8 cellular contexts compared by ENCODE assay signal in the genomic region with DNA sequence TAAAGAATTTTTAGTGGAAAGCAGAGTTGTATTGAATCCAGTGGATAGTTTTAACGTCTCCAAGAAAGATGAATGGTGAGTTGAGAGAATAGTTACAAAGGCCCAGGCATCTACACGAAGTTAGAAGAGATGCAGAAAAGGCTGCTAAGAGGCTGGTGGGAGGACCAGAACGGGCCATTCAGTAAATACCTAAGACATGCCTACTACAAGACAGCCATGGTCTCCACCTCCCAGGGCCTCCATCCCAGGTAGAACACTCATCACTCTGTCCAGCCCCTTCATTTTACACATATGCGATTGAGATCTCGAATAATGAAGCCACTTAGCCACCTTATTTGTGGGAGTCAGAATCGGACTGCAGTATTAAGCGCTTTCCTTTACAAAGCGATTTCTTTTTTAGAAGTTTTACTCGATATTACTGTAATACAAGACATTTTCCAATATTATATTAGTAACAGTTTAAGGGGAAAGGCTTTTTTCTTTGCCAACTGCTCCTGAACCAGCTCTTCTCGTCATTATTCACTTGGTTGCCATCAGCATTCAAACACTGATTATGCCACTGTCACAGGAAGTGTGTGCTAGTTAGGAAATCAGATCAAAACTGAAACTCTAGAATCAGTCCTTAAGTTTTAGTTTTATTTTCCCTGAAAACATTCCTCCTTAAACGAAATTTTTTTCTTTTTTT. TPM values are rescaled to one million over a fixed set of nuclear protein-coding genes. Genes with fewer than 3 reads are reported as not detected.
DNase-seq lines count a peak whose midpoint lies in the region; ATAC-seq, FAIRE-seq and TF ChIP-seq lines count a peak whose summit lies in the region.

No MANE protein-coding gene starts in this region.

- H3K9me3 ChIP-seq in DND-41 (ENCODE audit: insufficient read depth, low read length, severe bottlenecking), result no peaks in the 10 kb centered on the region

- peaks cover 37% of the 10 kb centered on the region for H3K4me1 ChIP-seq in DND-41 (ENCODE audit: insufficient read depth, low read length)

- H3K27me3 Mint-ChIP-seq in effector memory CD8-positive, alpha-beta T cell, result no peaks in the 10 kb centered on the region
- no peaks in the 10 kb centered on the region for H3K27me3 Mint-ChIP-seq in osteocyte (ENCODE audit: unreplicated experiment)

- DNase-seq in DND-41 (no peak), RCC 7860 (ENCODE audit: low spot score) (peak; percentile 27), osteocyte (ENCODE audit: extremely low spot score, unreplicated experiment) (no peak), NCI-H187 treated with DMSO at 0.1 percent for 48 hours (lab: John Stamatoyannopoulos, UW) (no peak), GM12892 (ENCODE audit: insufficient read length) (no peak), NCI-H1694 treated with DMSO at 0.1 percent for 48 hours (lab: John Stamatoyannopoulos, UW) (no peak), KG1 (lab: John Stamatoyannopoulos, UW) (no peak)
- no peak for DNase-seq in effector memory CD8-positive, alpha-beta T cell

- no peaks in the 10 kb centered on the region for H3K9me3 Mint-ChIP-seq in effector memory CD8-positive, alpha-beta T cell
- no peaks in the 10 kb centered on the region for H3K9me3 Mint-ChIP-seq in osteocyte (ENCODE audit: unreplicated experiment)

- no peak overlapping the region for H2AFZ ChIP-seq in DND-41 (ENCODE audit: low read depth, low read length)

- H3K27me3 ChIP-seq in DND-41 (ENCODE audit: insufficient read depth, low read length, poor library complexity), result peaks cover 13% of the 10 kb centered on the region

- peaks cover 28% of the 10 kb centered on the region for H3K36me3 ChIP-seq in DND-41 (ENCODE audit: insufficient read depth, low read length)

- TF ChIP-seq POLR2A in GM12892 (IDR thresholded peaks at IDR 0.05; ENCODE audit: low read depth, low read length), result no peak

- peak overlapping the region; percentile 95 to 96 for H3K27ac Mint-ChIP-seq in effector memory CD8-positive, alpha-beta T cell
- peak overlapping the region; percentile 94 for H3K27ac Mint-ChIP-seq in osteocyte (ENCODE audit: unreplicated experiment)

- peaks cover 40% of the 10 kb centered on the region for H3K79me2 ChIP-seq in DND-41 (ENCODE audit: insufficient read depth, low read length)

- peak overlapping the region in 1 of 2 experiments; percentile 96; a peak in 3 of 4 replicates for H3K4me3 ChIP-seq in DND-41 (ENCODE audit: low read depth in 1 of 2, low read length in 2 of 2)

- FAIRE-seq in RCC 7860 (lab: Jason Lieb, UNC), result no peak
- FAIRE-seq in GM12892 (lab: Jason Lieb, UNC), result no peak

- no peak for TF ChIP-seq CTCF in DND-41 (IDR thresholded peaks at IDR 0.05; ENCODE audit: borderline replicate concordance, extremely low read depth, low read length, poor library complexity, severe bottlenecking)
- no peak for TF ChIP-seq CTCF in osteocyte (IDR thresholded peaks at IDR 0.05)

- ATAC-seq in DND-41 (ENCODE audit: insufficient read depth, low read depth), result no peak
- ATAC-seq in effector memory CD8-positive, alpha-beta T cell (replicated peaks), result peak; percentile 38

- H3K27ac ChIP-seq in DND-41 (ENCODE audit: low read length), result 0 out of 2 replicates have a peak overlapping the region, but pooled peaks have one; percentile 4

- H3K4me3 Mint-ChIP-seq in effector memory CD8-positive, alpha-beta T cell, result peak overlapping the region; percentile 94 to 97
- peak overlapping the region; percentile 93 for H3K4me3 Mint-ChIP-seq in osteocyte (ENCODE audit: unreplicated experiment)

- peaks cover 46% of the 10 kb centered on the region for H3K36me3 Mint-ChIP-seq in effector memory CD8-positive, alpha-beta T cell (ENCODE audit: insufficient read depth)
- peaks cover 6% of the 10 kb centered on the region for H3K36me3 Mint-ChIP-seq in osteocyte (ENCODE audit: unreplicated experiment)

- peak overlapping the region; percentile 93 for H3K9ac ChIP-seq in DND-41 (ENCODE audit: low read depth, low read length)

- peaks cover 54 to 63% of the 10 kb centered on the region in 2 donors for H3K4me1 Mint-ChIP-seq in effector memory CD8-positive, alpha-beta T cell (ENCODE audit: low read depth in 2 of 2)
- H3K4me1 Mint-ChIP-seq in osteocyte (ENCODE audit: unreplicated experiment), result peaks cover 54% of the 10 kb centered on the region

- H4K20me1 ChIP-seq in DND-41 (ENCODE audit: insufficient read depth, low read length), result peaks cover 17% of the 10 kb centered on the region

- peak overlapping the region; percentile 82 for H3K4me2 ChIP-seq in DND-41 (ENCODE audit: insufficient read depth, low read length)

RNA-seq across cellular contexts. Expression of a gene that starts 1.6 kb away (rescaled TPM):
- 116 and 118 TPM in 2 replicates for total RNA-seq in osteocyte
- polyA plus RNA-seq in GM12892 (2012; ENCODE audit: missing spikeins), result 64.4 TPM

RNA-seq across cellular contexts. Expression of a gene that starts 6.9 kb away (rescaled TPM):
- 0.31 and 0.48 TPM in 2 replicates for total RNA-seq in osteocyte
- 4.7 TPM for polyA plus RNA-seq in GM12892 (2012; ENCODE audit: missing spikeins)
